In genomic region chr3:4749567-4750002, GRCh38 we compare ENCODE assay signal across 12 cellular contexts.
DNase-seq lines count a peak whose midpoint lies in the region; ATAC-seq and TF ChIP-seq lines count a peak whose summit lies in the region.
"Had no signal": no experiment of that assay in that cellular context is flagged by ENCODE, and none has a peak within 500 bp of the region (broad histone marks: within the 10 kb centered on the region; RNA-seq: fewer than 3 reads in every experiment).

No MANE protein-coding gene starts in this region.

- H4K91ac ChIP-seq in H9 (ENCODE audit: insufficient read length, low read depth, low read length), result no peak overlapping the region

- no peaks in the 10 kb centered on the region for H3K79me2 ChIP-seq in H9 (ENCODE audit: insufficient read depth, low read length)

- ATAC-seq in CD4-positive, CD25-positive, alpha-beta regulatory T cell (ENCODE audit: low read depth in 2 of 2), result no peak
- ATAC-seq in GM21367 (IDR thresholded peaks at IDR 0.05; ENCODE audit: unreplicated experiment) (peak; percentile 20), memory B cell (ENCODE audit: low read depth) (no peak)

- no peak overlapping the region for H4K5ac ChIP-seq in H9 (ENCODE audit: insufficient read length, low read depth, low read length)

- WGBS in H9 (ENCODE audit: extremely low coverage, insufficient read length, low lambda C conversion rate), result no CpG with 5 or more reads among the region's 5 CpGs

- H3K9me3 Mint-ChIP-seq in CD4-positive, CD25-positive, alpha-beta regulatory T cell, result peaks cover 0 to 2% (median 0%) of the 10 kb centered on the region in 7 donors
- H3K9me3 Mint-ChIP-seq in memory B cell (no peaks in the 10 kb centered on the region), H9 (no peaks in the 10 kb centered on the region)

- no peak overlapping the region for H3K56ac ChIP-seq in H9 (ENCODE audit: insufficient read length, low read depth, low read length)

- H3K4me1 Mint-ChIP-seq in CD4-positive, CD25-positive, alpha-beta regulatory T cell, result peaks cover 6 to 24% (median 17%) of the 10 kb centered on the region in 4 donors
- H3K4me1 Mint-ChIP-seq in memory B cell (peaks cover 17% of the 10 kb centered on the region), H9 (peaks cover 13 to 17% of the 10 kb centered on the region in 2 experiments)

- H3K27me3 ChIP-seq in CD4-positive, CD25-positive, alpha-beta regulatory T cell (ENCODE audit: control insufficient read depth, insufficient read depth, low read length), result no peaks in the 10 kb centered on the region
- H3K27me3 ChIP-seq in H9 (ENCODE audit: insufficient read depth, low read length), result no peaks in the 10 kb centered on the region
- H3K27me3 ChIP-seq: BE2C had no signal

- no peaks in the 10 kb centered on the region for H3K79me1 ChIP-seq in H9 (ENCODE audit: insufficient read depth, low read depth, low read length, poor library complexity, severe bottlenecking)

- H3K4me3 ChIP-seq in CD4-positive, CD25-positive, alpha-beta regulatory T cell (ENCODE audit: low read depth, low read length), result no peak overlapping the region

- no peak overlapping the region for H2AK5ac ChIP-seq in H9 (ENCODE audit: insufficient read length, low read length)

- no peak overlapping the region for H4K8ac ChIP-seq in H9 (replicated peaks; ENCODE audit: insufficient read length, low read depth, low read length)

- H3K27ac ChIP-seq in CD4-positive, CD25-positive, alpha-beta regulatory T cell (ENCODE audit: insufficient read depth, low read length, poor library complexity, severe bottlenecking), result no peak overlapping the region
- H3K27ac ChIP-seq in VCaP, result peak overlapping the region; percentile 28; the same call in 1 of the 2 replicates
- no peak overlapping the region for H3K27ac ChIP-seq in H9 (ENCODE audit: insufficient read length, low read depth, low read length)

- no peaks in the 10 kb centered on the region for H3K23me2 ChIP-seq in H9 (ENCODE audit: insufficient read length, low read depth, low read length, poor library complexity, severe bottlenecking)

- no peak overlapping the region for H3K4me3 Mint-ChIP-seq in CD4-positive, CD25-positive, alpha-beta regulatory T cell
- no peak overlapping the region for H3K4me3 Mint-ChIP-seq in memory B cell
- no peak overlapping the region for H3K4me3 Mint-ChIP-seq in H9

- no peak overlapping the region for H3K4me2 ChIP-seq in H9 (ENCODE audit: insufficient read depth, insufficient read length, low read length)

- H3K27ac Mint-ChIP-seq in CD4-positive, CD25-positive, alpha-beta regulatory T cell, result peak overlapping the region in 2 of 3 donors; percentile 4 to 35
- H3K27ac Mint-ChIP-seq in memory B cell (peak overlapping the region; percentile 43), H9 (no peak overlapping the region)

- H2BK20ac ChIP-seq in H9 (ENCODE audit: low read depth, low read length, poor library complexity, severe bottlenecking), result no peak overlapping the region

- no peak overlapping the region for H2AFZ ChIP-seq in H9 (ENCODE audit: low read length)

- no peak overlapping the region for H3K9ac ChIP-seq in H9 (ENCODE audit: extremely low read depth, insufficient read length, low read length)

- DNase-seq in CD4-positive, CD25-positive, alpha-beta regulatory T cell, result no peak
- DNase-seq in memory B cell (ENCODE audit: low spot score in 2 of 2) (no peak), NCI-H2029 (lab: John Stamatoyannopoulos, UW) (no peak), NCI-H1694 treated with DMSO at 0.1 percent for 48 hours (lab: John Stamatoyannopoulos, UW) (no peak), H9 (no peak), inferior parietal cortex (ENCODE audit: extremely low spot score) (no peak)
- DNase-seq: activated CD4-positive, alpha-beta T cell treated with anti-CD3 and anti-CD28 coated beads, Interleukin-2, amount 50 U/mL, for 48 hours; BE2C; NCI-H1092; RPMI8226 had no signal

- no peak overlapping the region for H2BK5ac ChIP-seq in H9 (ENCODE audit: insufficient read length, low read length)

- H3K9me3 ChIP-seq in CD4-positive, CD25-positive, alpha-beta regulatory T cell (ENCODE audit: control insufficient read depth in 2 of 2, low read length in 2 of 2), result no peaks in the 10 kb centered on the region
- no peaks in the 10 kb centered on the region for H3K9me3 ChIP-seq in H9 (ENCODE audit: control insufficient read depth, low read depth, low read length)
- H3K9me3 ChIP-seq: BE2C had no signal

- peaks cover 52% of the 10 kb centered on the region for H3K36me3 Mint-ChIP-seq in CD4-positive, CD25-positive, alpha-beta regulatory T cell
- H3K36me3 Mint-ChIP-seq in memory B cell (peaks cover 37% of the 10 kb centered on the region), H9 (ENCODE audit: insufficient read depth in 1 of 3, low read depth in 3 of 3) (peaks cover 0 to 2% (median 0%) of the 10 kb centered on the region in 3 experiments; a peak in 2 of 7 replicates)

- no peak overlapping the region for H3K18ac ChIP-seq in H9 (ENCODE audit: insufficient read length, low read depth, low read length)

- peaks cover 5% of the 10 kb centered on the region for H3K27me3 Mint-ChIP-seq in CD4-positive, CD25-positive, alpha-beta regulatory T cell
- no peaks in the 10 kb centered on the region for H3K27me3 Mint-ChIP-seq in memory B cell
- H3K27me3 Mint-ChIP-seq in H9 (ENCODE audit: low read depth), result no peaks in the 10 kb centered on the region; the same call in 1 of the 2 replicates

- H3T11ph ChIP-seq in H9 (ENCODE audit: low read length), result no peak overlapping the region

- H2BK120ac ChIP-seq in H9 (ENCODE audit: low read depth, low read length, poor library complexity, severe bottlenecking), result no peak overlapping the region

- H3K4ac ChIP-seq in H9 (ENCODE audit: low read depth, low read length), result no peak overlapping the region

- no peak overlapping the region for H3K23ac ChIP-seq in H9 (ENCODE audit: insufficient read length, low read depth, low read length)

- H3K14ac ChIP-seq in H9 (ENCODE audit: insufficient read depth, low read length), result no peak overlapping the region

- H3K4me1 ChIP-seq in CD4-positive, CD25-positive, alpha-beta regulatory T cell (ENCODE audit: control insufficient read depth, insufficient read depth, low read length, poor library complexity, severe bottlenecking), result no peaks in the 10 kb centered on the region
- H3K4me1 ChIP-seq in H9 (ENCODE audit: insufficient read depth, low read length), result peaks cover 2% of the 10 kb centered on the region; the same call in 1 of the 2 replicates
- H3K4me1 ChIP-seq: BE2C had no signal

- no peak overlapping the region for H2BK15ac ChIP-seq in H9 (ENCODE audit: low read depth, low read length)

- TF ChIP-seq CTCF in VCaP (conservative IDR thresholded peaks at IDR 0.05) (no peak), H9 (conservative IDR thresholded peaks at IDR 0.05) (no peak)

- H3K36me3 ChIP-seq in CD4-positive, CD25-positive, alpha-beta regulatory T cell (ENCODE audit: control insufficient read depth, insufficient read depth, low read length), result peaks cover 18% of the 10 kb centered on the region

- H4K20me1 ChIP-seq in H9 (ENCODE audit: control insufficient read depth, insufficient read depth, insufficient read length), result no peaks in the 10 kb centered on the region

- no peak overlapping the region for H2BK12ac ChIP-seq in H9 (ENCODE audit: insufficient read length, low read depth, low read length)

Comparison
In these comparisons a context has a peak if more than half of its experiments do, and no peak if none do; other contexts are left out.
1. H3K27ac Mint-ChIP-seq: peak in CD4-positive, CD25-positive, alpha-beta regulatory T cell (2 of 3) and memory B cell (single experiment); none in H9 (0 of 3).